1 cellular context compared by ENCODE assay signal in the genomic region with DNA sequence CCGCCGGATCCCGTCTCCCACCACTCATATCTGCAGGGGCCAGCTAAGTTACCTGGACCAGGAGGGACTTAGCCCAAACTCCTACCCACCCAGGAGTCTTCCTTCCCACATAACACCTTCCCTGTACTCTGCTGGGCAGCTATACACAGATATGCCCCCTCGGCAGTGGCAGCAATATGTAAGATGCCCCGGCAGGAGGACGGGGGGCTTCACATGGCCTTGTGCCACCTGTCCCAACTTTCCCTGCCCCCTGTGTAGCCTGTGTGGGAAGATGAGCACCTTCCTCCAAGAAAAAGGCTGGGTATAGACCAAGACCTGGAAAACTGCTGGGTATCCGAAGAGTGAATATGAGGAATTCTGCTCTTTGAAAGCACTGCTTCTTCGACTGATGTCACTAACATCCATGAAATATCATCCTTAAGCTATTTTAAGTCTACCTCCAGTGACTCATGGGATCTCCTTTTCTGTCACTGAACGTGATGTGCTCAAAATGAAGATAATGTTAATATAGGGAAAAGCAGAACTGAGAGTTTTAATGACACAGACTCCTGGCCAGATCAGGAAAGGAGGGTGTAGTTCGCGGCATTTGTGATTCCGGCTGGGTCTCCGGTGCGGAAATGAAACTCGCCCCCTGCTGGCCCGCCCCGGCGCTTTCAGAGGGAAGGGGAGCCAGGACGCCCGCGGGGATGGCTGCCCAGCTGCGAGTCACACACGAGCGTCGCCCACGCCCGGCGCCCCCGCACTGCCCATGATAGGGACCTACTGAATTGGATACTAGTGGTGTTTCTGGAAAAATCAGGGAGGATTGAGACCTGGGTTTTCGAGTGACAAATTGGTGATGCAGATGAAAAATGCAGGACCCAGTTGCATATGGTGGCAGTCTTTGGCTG.
TF ChIP-seq lines count a peak whose summit lies in the region.

No MANE protein-coding gene starts in this region.

TF ChIP-seq in neural cell, 6 proteins besides CTCF, POLR2A, EP300 and RAD21 (continued from another document):
- peak; percentile 29 for TF ChIP-seq SMC3 (conservative IDR thresholded peaks at IDR 0.05; ENCODE audit: poor library complexity)
